In genomic region chr18:22710628-22711380, GRCh38 we compare ENCODE assay signal across 10 cellular contexts.
A peak's percentile ranks its signal among the peaks of the same experiment; 100 is the strongest.
DNase-seq lines count a peak whose midpoint lies in the region; ATAC-seq, FAIRE-seq and TF ChIP-seq lines count a peak whose summit lies in the region.
"Had no signal": no experiment of that assay in that cellular context is flagged by ENCODE, and none has a peak within 500 bp of the region (broad histone marks: within the 10 kb centered on the region; RNA-seq: fewer than 3 reads in every experiment).

No MANE protein-coding gene starts in this region.

- no peak overlapping the region for H3K9ac ChIP-seq in skeletal muscle satellite cell (ENCODE audit: low read depth, low read length)

- ATAC-seq in GM21390 (IDR thresholded peaks at IDR 0.05; ENCODE audit: unreplicated experiment): no peak

- H3K4me3 Mint-ChIP-seq in MCF 10A (ENCODE audit: unreplicated experiment): peak overlapping the region; percentile 85
- H3K4me3 Mint-ChIP-seq: neural crest cell had no signal

- TF ChIP-seq POLR2A in H54 (IDR thresholded peaks at IDR 0.05; ENCODE audit: low read depth, low read length) (no peak), erythroblast (IDR thresholded peaks at IDR 0.05; ENCODE audit: low read length) (no peak)

- peaks cover 6% of the 10 kb centered on the region for H3K4me1 Mint-ChIP-seq in MCF 10A (ENCODE audit: insufficient read depth, unreplicated experiment)

- no peaks in the 10 kb centered on the region for H3K36me3 Mint-ChIP-seq in MCF 10A (ENCODE audit: insufficient read depth, unreplicated experiment)

- H3K36me3 ChIP-seq in skeletal muscle satellite cell (ENCODE audit: insufficient read depth, low read length): no peaks in the 10 kb centered on the region

- H3K27ac Mint-ChIP-seq in MCF 10A (ENCODE audit: low read depth, unreplicated experiment): peak overlapping the region; percentile 74

- POLR2A ChIA-PET in MCF 10A (lab: Yijun Ruan, JAX): no interaction called here

- no peak for TF ChIP-seq CTCF in MCF 10A (IDR thresholded peaks at IDR 0.05; ENCODE audit: unreplicated experiment)

- FAIRE-seq in H54 (lab: Jason Lieb, UNC): peak; percentile 57

- no TSS peak for BruUV-seq in MCF 10A (replicated peaks; lab: Mats Ljungman, UMichigan)

- no peaks in the 10 kb centered on the region for H3K9me3 ChIP-seq in skeletal muscle satellite cell (replicated peaks; ENCODE audit: low read length)

- CTCF ChIA-PET in MCF 10A (lab: Yijun Ruan, JAX): interaction anchor here (0.6 to 1.3 kb wide), 4 partner anchors 64 to 813 kb away, joined by 3 to 5 read pairs (median 3); no protein-coding TSS in a partner anchor

- H3K27me3 Mint-ChIP-seq in MCF 10A (ENCODE audit: insufficient read depth, unreplicated experiment): no peaks in the 10 kb centered on the region

- H3K4me3 ChIP-seq in skeletal muscle satellite cell (ENCODE audit: low read length): peak overlapping the region; percentile 60

- intact Hi-C loops in MCF 10A (cut with micrococcal nuclease): no loop called here

- no peaks in the 10 kb centered on the region for H3K9me3 Mint-ChIP-seq in MCF 10A (ENCODE audit: unreplicated experiment)

- peaks cover 3% of the 10 kb centered on the region for H3K4me1 ChIP-seq in skeletal muscle satellite cell (ENCODE audit: control insufficient read depth, insufficient read depth, low read length)

- no peaks in the 10 kb centered on the region for H3K27me3 ChIP-seq in skeletal muscle satellite cell (ENCODE audit: control insufficient read depth, insufficient read depth, low read length)

- DNase-seq in H54 (ENCODE audit: insufficient read length, low spot score) (peak; percentile 20), MCF 10A (ENCODE audit: unreplicated experiment) (peak; percentile 61), islet precursor cell (peak; percentile 83), erythroblast (lab: John Stamatoyannopoulos, UW) (no peak), germinal center (ENCODE audit: low spot score) (no peak), COLO829 (ENCODE audit: low spot score) (no peak)
- DNase-seq: NCI-H510A treated with DMSO at 0.1 percent for 48 hours had no signal

- H3K4me2 ChIP-seq in skeletal muscle satellite cell (ENCODE audit: low read length): peak overlapping the region; percentile 74

Comparison
In these comparisons a context has a peak if more than half of its experiments do, and no peak if none do; other contexts are left out.
1. DNase-seq: peak in H54 (single experiment), MCF 10A (single experiment) and islet precursor cell (single experiment); none in erythroblast (0 of 2), germinal center (single experiment) and COLO829 (single experiment).